15 cellular contexts compared by ENCODE assay signal in the genomic region with DNA sequence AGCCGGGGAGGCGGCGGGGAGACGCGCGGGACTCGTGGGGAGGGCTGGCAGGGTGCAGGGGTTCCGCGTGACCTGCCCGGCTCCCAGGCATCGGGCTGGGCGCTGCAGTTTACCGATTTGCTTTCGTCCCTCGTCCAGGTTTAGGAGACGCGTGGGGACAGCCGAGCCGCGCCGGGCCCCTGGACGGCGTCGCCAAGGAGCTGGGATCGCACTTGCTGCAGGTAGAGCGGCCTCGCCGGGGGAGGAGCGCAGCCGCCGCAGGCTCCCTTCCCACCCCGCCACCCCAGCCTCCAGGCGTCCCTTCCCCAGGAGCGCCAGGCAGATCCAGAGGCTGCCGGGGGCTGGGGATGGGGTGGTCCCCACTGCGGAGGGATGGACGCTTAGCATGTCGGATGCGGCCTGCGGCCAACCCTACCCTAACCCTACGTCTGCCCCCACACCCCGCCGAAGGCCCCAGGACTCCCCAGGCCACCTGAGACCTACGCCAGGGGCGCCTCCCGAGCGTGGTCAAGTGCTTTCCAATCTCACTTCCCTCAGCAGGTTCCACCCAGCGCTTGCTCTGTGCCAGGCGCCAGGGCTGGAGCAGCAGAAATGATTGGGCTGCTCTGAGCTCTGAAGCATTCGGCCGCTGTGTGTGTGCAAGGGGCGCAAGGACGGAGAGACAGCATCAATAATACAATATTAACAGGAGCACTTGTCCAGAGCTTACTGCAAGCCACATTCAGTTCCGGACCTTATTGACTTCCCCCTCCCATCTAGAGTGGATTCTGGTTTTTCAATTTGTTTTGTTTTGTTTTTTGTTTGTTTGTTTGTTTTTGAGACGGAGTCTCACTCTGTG. TPM values are rescaled to one million over a fixed set of nuclear protein-coding genes. Genes with fewer than 3 reads are reported as not detected.
DNase-seq lines count a peak whose midpoint lies in the region; ATAC-seq, FAIRE-seq and TF ChIP-seq lines count a peak whose summit lies in the region.
"Had no signal": no experiment of that assay in that cellular context is flagged by ENCODE, and none has a peak within 500 bp of the region (broad histone marks: within the 10 kb centered on the region; RNA-seq: fewer than 3 reads in every experiment).

No MANE protein-coding gene starts in this region.

- peaks cover 49% of the 10 kb centered on the region for H3K4me1 ChIP-seq in CD8-positive, alpha-beta T cell (ENCODE audit: insufficient read depth, low read length)
- H3K4me1 ChIP-seq in HUES48 (ENCODE audit: control insufficient read depth, insufficient read depth, low read length) (peaks cover 32% of the 10 kb centered on the region), osteoblast (ENCODE audit: insufficient read depth, low read length) (no peaks in the 10 kb centered on the region)

- POLR2A ChIA-PET in CD8-positive, alpha-beta T cell (lab: Charles Lee) = no interaction called here

- CTCF ChIA-PET in CD8-positive, alpha-beta T cell (lab: Charles Lee) = no interaction called here

- no peaks in the 10 kb centered on the region for H3K9me3 ChIP-seq in CD8-positive, alpha-beta T cell (ENCODE audit: low read length)
- H3K9me3 ChIP-seq in HUES48 (ENCODE audit: control insufficient read depth, insufficient read depth, low read length) = no peaks in the 10 kb centered on the region
- H3K9me3 ChIP-seq in osteoblast (ENCODE audit: low read depth, low read length) = no peaks in the 10 kb centered on the region
- H3K9me3 ChIP-seq: heart left ventricle, neutrophil had no signal

- H2AFZ ChIP-seq in osteoblast (ENCODE audit: low read length) = no peak overlapping the region

- no peaks in the 10 kb centered on the region for H3K36me3 Mint-ChIP-seq in CD8-positive, alpha-beta T cell

- peak overlapping the region; percentile 37 for H3K4me3 Mint-ChIP-seq in CD8-positive, alpha-beta T cell
- H3K4me3 Mint-ChIP-seq: T-helper 1 cell treated with Interleukin-12 subunit alpha and Interleukin-12 subunit beta and Interleukin-4 antibody, amounts not matched to agents 30 μg/mL and 1 μg/mL, for 36 hours had no signal

- no peak overlapping the region for H3K4me2 ChIP-seq in osteoblast (ENCODE audit: insufficient read depth, low read length)

- no peak for TF ChIP-seq CTCF in CD8-positive, alpha-beta T cell (IDR thresholded peaks at IDR 0.05)
- no peak for TF ChIP-seq CTCF in osteoblast (IDR thresholded peaks at IDR 0.05; ENCODE audit: extremely low read depth, low read depth, low read length)

- DNase-seq in CD8-positive, alpha-beta T cell = no peak
- peak; percentile 77 for DNase-seq in osteoblast (ENCODE audit: insufficient read length, low spot score, missing footprints)
- DNase-seq in NCI-H524 treated with DMSO at 0.1 percent for 48 hours (lab: John Stamatoyannopoulos, UW) = no peak
- no peak for DNase-seq in frontal cortex (ENCODE audit: low spot score in 2 of 2)
- no peak for DNase-seq in COLO829 (ENCODE audit: low spot score)
- DNase-seq: activated T-cell treated with anti-CD3 and anti-CD28 coated beads, Interleukin-2, amount 50 U/mL, for 24 hours; cerebellar nuclear complex; Kasumi-1; trophoblast cell had no signal

- H3K4me3 ChIP-seq in CD8-positive, alpha-beta T cell (ENCODE audit: low read depth, low read length) = no peak overlapping the region
- H3K4me3 ChIP-seq in HUES48 (ENCODE audit: low read depth, low read length) (peak overlapping the region; percentile 1; the same call in 1 of the 2 replicates), osteoblast (ENCODE audit: insufficient read depth, low read length) (no peak overlapping the region)

- no peaks in the 10 kb centered on the region for H3K9me3 Mint-ChIP-seq in CD8-positive, alpha-beta T cell
- H3K9me3 Mint-ChIP-seq: activated T-cell treated with anti-CD3 and anti-CD28 coated beads, Interleukin-2, amount 50 U/mL, for 24 hours; T-helper 1 cell treated with Interleukin-12 subunit alpha and Interleukin-12 subunit beta and Interleukin-4 antibody, amounts not matched to agents 30 μg/mL and 1 μg/mL, for 36 hours had no signal

- H3K27ac Mint-ChIP-seq in CD8-positive, alpha-beta T cell = no peak overlapping the region
- H3K27ac Mint-ChIP-seq: activated T-cell treated with anti-CD3 and anti-CD28 coated beads, Interleukin-2, amount 50 U/mL, for 24 hours; T-helper 1 cell treated with Interleukin-12 subunit alpha and Interleukin-12 subunit beta and Interleukin-4 antibody, amounts not matched to agents 30 μg/mL and 1 μg/mL, for 36 hours had no signal

- peaks cover 41% of the 10 kb centered on the region for H3K4me1 Mint-ChIP-seq in CD8-positive, alpha-beta T cell (ENCODE audit: low read depth)

- no peak overlapping the region for H3K27ac ChIP-seq in CD8-positive, alpha-beta T cell (ENCODE audit: low read depth, low read length)
- H3K27ac ChIP-seq in HUES48 (ENCODE audit: low read depth, low read length) (no peak overlapping the region), osteoblast (ENCODE audit: low read depth, low read length) (no peak overlapping the region)
- H3K27ac ChIP-seq: heart left ventricle, neutrophil had no signal

- ATAC-seq in CD8-positive, alpha-beta T cell = no peak
- ATAC-seq in esophagus mucosa (peak; percentile 14), HG03159 (IDR thresholded peaks at IDR 0.05; ENCODE audit: unreplicated experiment) (no peak)

- intact Hi-C loops in CD8-positive, alpha-beta T cell (cut with DNase I, micrococcal nuclease) = loop anchor here in 1 of 2 experiments (10.0 kb wide), 1 partner anchor 124 kb away; no protein-coding TSS in a partner anchor

- no peaks in the 10 kb centered on the region for H3K79me2 ChIP-seq in osteoblast (ENCODE audit: insufficient read depth, low read length)

- peaks cover 73% of the 10 kb centered on the region for H3K27me3 Mint-ChIP-seq in CD8-positive, alpha-beta T cell (ENCODE audit: low read depth)

- H3K27me3 ChIP-seq in CD8-positive, alpha-beta T cell (ENCODE audit: insufficient read depth, low read length) = peaks cover 39% of the 10 kb centered on the region
- H3K27me3 ChIP-seq in HUES48 (ENCODE audit: control insufficient read depth, insufficient read depth, low read length) = peaks cover 100% of the 10 kb centered on the region
- peaks cover 23% of the 10 kb centered on the region for H3K27me3 ChIP-seq in osteoblast (ENCODE audit: insufficient read depth, low read length)

- FAIRE-seq in frontal cortex (lab: Jason Lieb, UNC) = no peak

- H4K20me1 ChIP-seq in osteoblast (ENCODE audit: insufficient read depth, low read length) = peaks cover 12% of the 10 kb centered on the region

- no peaks in the 10 kb centered on the region for H3K36me3 ChIP-seq in CD8-positive, alpha-beta T cell (ENCODE audit: insufficient read depth, low read length)
- H3K36me3 ChIP-seq in HUES48 (ENCODE audit: control insufficient read depth, insufficient read depth, low read length) (no peaks in the 10 kb centered on the region), osteoblast (ENCODE audit: insufficient read depth, low read length) (no peaks in the 10 kb centered on the region)
- H3K36me3 ChIP-seq: heart left ventricle, neutrophil had no signal

- no peak overlapping the region for H3K9ac ChIP-seq in HUES48 (ENCODE audit: low read depth, low read length)

RNA-seq across cellular contexts. Expression of gene SIM2, which starts 10.3 kb away (rescaled TPM):
- total RNA-seq in CD8-positive, alpha-beta T cell = not detected
- total RNA-seq in esophagus mucosa (18.3 TPM), osteoblast (2.7 and 3.6 TPM in 2 replicates), frontal cortex (not detected)
